19 cellular contexts compared by ENCODE assay signal in the genomic region with DNA sequence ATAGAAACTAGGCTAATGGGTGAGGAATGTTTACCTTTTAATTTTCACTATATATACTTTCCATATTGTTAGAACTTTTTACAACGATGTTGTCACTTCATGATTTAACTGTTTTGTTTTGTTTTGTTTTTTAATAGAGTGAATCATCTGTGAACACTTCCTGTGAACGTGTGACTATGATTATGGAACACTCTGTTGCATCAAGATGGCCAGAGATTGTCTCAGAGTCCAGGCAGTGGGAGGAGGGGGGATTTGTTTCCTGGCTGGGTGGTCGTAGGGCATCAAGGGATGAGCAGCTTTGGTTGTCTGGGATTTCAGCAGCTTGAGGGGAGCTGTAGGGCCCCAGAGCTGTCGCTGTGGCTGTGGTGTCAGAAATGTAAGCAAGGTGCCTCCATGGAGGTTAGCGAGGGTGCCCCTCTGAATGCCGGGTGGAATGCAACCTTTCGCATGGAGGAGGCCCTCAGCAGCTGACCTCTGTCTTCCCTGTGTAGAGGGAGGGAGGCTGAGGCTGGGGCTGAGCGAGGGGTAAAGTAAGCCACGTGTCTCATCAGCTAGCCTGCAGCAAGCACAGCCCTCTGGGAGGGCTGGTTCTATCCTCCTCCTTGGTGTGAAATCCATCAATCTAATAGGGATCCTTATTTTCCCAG. TPM values are rescaled to one million over a fixed set of nuclear protein-coding genes. Genes with fewer than 3 reads are reported as not detected.
DNase-seq lines count a peak whose midpoint lies in the region; ATAC-seq and TF ChIP-seq lines count a peak whose summit lies in the region.
"Had no signal": no experiment of that assay in that cellular context is flagged by ENCODE, and none has a peak within 500 bp of the region (broad histone marks: within the 10 kb centered on the region; RNA-seq: fewer than 3 reads in every experiment).

No MANE protein-coding gene starts in this region.

- ATAC-seq in GM21717 (IDR thresholded peaks at IDR 0.05; ENCODE audit: unreplicated experiment) (no peak), GM21786 (IDR thresholded peaks at IDR 0.05; ENCODE audit: unreplicated experiment) (no peak)
- ATAC-seq: naive thymus-derived CD8-positive, alpha-beta T cell had no signal

- no peaks in the 10 kb centered on the region for H3K36me3 ChIP-seq in brain microvascular endothelial cell (replicated peaks)
- H3K36me3 ChIP-seq in A673 (ENCODE audit: insufficient read depth, low read length, poor library complexity, severe bottlenecking): no peaks in the 10 kb centered on the region
- H3K36me3 ChIP-seq: MG63 had no signal

- H3K27ac ChIP-seq in brain microvascular endothelial cell (peak overlapping the region; percentile 26), A673 (ENCODE audit: low read depth, low read length, poor library complexity, severe bottlenecking) (no peak overlapping the region)
- H3K27ac ChIP-seq: 22Rv1, SK-N-MC, VCaP had no signal

- POLR2A ChIA-PET in A673 (lab: Charles Lee; ENCODE audit: low non-redundant PET): no interaction called here

- intact Hi-C loops in A673 (cut with micrococcal nuclease; ENCODE audit: unreplicated experiment): loop anchor here (2.0 to 10.0 kb wide), 3 partner anchors 331 to 1249 kb away; a partner anchor contains a TSS

- no peaks in the 10 kb centered on the region for H3K27me3 ChIP-seq in brain microvascular endothelial cell (replicated peaks)
- no peaks in the 10 kb centered on the region for H3K27me3 ChIP-seq in A673 (replicated peaks; ENCODE audit: insufficient read depth, low read depth, low read length, poor library complexity)
- H3K27me3 ChIP-seq: MG63 had no signal

- in situ Hi-C loops in brain microvascular endothelial cell (cut with HindIII; ENCODE audit: low pct_ligation_motif_present, low sequenced_read_pairs): no loop called here

- no peaks in the 10 kb centered on the region for H3K4me1 ChIP-seq in A673 (ENCODE audit: insufficient read depth, low read length, poor library complexity, severe bottlenecking)

- TF ChIP-seq CTCF in brain microvascular endothelial cell (IDR thresholded peaks at IDR 0.05; ENCODE audit: low read depth, low read length, missing control alignments): no peak
- TF ChIP-seq CTCF in A673 (conservative IDR thresholded peaks at IDR 0.05; ENCODE audit: low read depth, low read length): no peak

- CTCF ChIA-PET in A673 (lab: Charles Lee): interaction anchor here (0.9 kb wide), 1 partner anchor 330 kb away, joined by 3 read pairs; no protein-coding TSS in a partner anchor

- no TSS peak for BruUV-seq in A673 (replicated peaks; lab: Mats Ljungman, UMichigan)

- H3K4me3 ChIP-seq in brain microvascular endothelial cell (ENCODE audit: low read depth, low read length): no peak overlapping the region
- no peak overlapping the region for H3K4me3 ChIP-seq in A673 (ENCODE audit: low read depth, low read length, poor library complexity, severe bottlenecking)
- H3K4me3 ChIP-seq: MG63, SK-N-MC had no signal

- peak; percentile 43 for DNase-seq in activated CD8-positive, alpha-beta memory T cell treated with anti-CD3 and anti-CD28 coated beads for 24 hours
- no peak for DNase-seq in activated CD8-positive, alpha-beta memory T cell treated with anti-CD3 and anti-CD28 coated beads, Interleukin-2, amount 50 U/mL, for 4 hours
- DNase-seq in brain microvascular endothelial cell (no peak), kidney glomerular epithelial cell (lab: John Stamatoyannopoulos, UW) (peak; percentile 20), NCI-H774 (lab: John Stamatoyannopoulos, UW) (no peak), A673 (ENCODE audit: low spot score) (no peak)
- DNase-seq: activated naive CD4-positive, alpha-beta T cell treated with anti-CD3 and anti-CD28 coated beads, Interleukin-2, amount 50 U/mL, for 16 hours; central memory CD4-positive, alpha-beta T cell; COR-L47; naive thymus-derived CD8-positive, alpha-beta T cell; NCI-H2029 treated with DMSO at 0.1 percent for 48 hours; right cardiac atrium; stimulated activated naive B cell treated with anti-CD40 and anti-IgM and Interleukin-4, amounts not matched to agents 10 μg/mL and 1 μg/mL and 100 μg/mL, for 72 hours had no signal

- H3K9me3 ChIP-seq in A673 (ENCODE audit: low read depth, low read length, poor library complexity, severe bottlenecking): no peaks in the 10 kb centered on the region

RNA-seq across cellular contexts. Expression of a gene that starts 21.4 kb away (rescaled TPM):
- total RNA-seq in A673 (2021): 45.7 and 48.8 TPM in 2 replicates

Comparison
In these comparisons a context has a peak if more than half of its experiments do, and no peak if none do; other contexts are left out.
1. DNase-seq: peak in activated CD8-positive, alpha-beta memory T cell treated with anti-CD3 and anti-CD28 coated beads for 24 hours (single experiment) and kidney glomerular epithelial cell (single experiment); none in activated CD8-positive, alpha-beta memory T cell treated with anti-CD3 and anti-CD28 coated beads, Interleukin-2, amount 50 U/mL, for 4 hours (single experiment), brain microvascular endothelial cell (single experiment), NCI-H774 (single experiment) and A673 (single experiment).